ENCODE assay signal across 2 cellular contexts in the genomic region with DNA sequence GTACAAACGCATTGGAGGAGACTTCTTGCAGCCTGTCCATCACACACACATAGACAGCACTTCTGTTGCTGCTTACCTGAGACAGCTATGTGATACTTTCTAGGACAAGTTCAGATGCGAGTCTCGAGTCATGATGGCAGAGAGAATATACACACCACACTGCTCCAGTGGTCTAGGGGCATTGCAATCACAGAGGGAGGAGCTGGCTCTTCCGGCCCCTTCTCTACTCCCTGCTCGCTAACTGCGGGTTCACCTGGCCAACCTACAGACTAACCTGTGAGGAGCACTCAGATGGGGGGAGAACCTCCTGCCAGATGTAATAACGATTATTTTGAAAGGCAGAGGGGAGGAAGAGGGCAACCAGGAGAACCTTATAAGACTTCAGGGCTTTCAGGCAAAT.
TF ChIP-seq lines count a peak whose summit lies in the region.

No MANE protein-coding gene starts in this region.

TF ChIP-seq in GM23338, 12 proteins besides CTCF, POLR2A, EP300 and RAD21:
- TF ChIP-seq, protein P1, sequence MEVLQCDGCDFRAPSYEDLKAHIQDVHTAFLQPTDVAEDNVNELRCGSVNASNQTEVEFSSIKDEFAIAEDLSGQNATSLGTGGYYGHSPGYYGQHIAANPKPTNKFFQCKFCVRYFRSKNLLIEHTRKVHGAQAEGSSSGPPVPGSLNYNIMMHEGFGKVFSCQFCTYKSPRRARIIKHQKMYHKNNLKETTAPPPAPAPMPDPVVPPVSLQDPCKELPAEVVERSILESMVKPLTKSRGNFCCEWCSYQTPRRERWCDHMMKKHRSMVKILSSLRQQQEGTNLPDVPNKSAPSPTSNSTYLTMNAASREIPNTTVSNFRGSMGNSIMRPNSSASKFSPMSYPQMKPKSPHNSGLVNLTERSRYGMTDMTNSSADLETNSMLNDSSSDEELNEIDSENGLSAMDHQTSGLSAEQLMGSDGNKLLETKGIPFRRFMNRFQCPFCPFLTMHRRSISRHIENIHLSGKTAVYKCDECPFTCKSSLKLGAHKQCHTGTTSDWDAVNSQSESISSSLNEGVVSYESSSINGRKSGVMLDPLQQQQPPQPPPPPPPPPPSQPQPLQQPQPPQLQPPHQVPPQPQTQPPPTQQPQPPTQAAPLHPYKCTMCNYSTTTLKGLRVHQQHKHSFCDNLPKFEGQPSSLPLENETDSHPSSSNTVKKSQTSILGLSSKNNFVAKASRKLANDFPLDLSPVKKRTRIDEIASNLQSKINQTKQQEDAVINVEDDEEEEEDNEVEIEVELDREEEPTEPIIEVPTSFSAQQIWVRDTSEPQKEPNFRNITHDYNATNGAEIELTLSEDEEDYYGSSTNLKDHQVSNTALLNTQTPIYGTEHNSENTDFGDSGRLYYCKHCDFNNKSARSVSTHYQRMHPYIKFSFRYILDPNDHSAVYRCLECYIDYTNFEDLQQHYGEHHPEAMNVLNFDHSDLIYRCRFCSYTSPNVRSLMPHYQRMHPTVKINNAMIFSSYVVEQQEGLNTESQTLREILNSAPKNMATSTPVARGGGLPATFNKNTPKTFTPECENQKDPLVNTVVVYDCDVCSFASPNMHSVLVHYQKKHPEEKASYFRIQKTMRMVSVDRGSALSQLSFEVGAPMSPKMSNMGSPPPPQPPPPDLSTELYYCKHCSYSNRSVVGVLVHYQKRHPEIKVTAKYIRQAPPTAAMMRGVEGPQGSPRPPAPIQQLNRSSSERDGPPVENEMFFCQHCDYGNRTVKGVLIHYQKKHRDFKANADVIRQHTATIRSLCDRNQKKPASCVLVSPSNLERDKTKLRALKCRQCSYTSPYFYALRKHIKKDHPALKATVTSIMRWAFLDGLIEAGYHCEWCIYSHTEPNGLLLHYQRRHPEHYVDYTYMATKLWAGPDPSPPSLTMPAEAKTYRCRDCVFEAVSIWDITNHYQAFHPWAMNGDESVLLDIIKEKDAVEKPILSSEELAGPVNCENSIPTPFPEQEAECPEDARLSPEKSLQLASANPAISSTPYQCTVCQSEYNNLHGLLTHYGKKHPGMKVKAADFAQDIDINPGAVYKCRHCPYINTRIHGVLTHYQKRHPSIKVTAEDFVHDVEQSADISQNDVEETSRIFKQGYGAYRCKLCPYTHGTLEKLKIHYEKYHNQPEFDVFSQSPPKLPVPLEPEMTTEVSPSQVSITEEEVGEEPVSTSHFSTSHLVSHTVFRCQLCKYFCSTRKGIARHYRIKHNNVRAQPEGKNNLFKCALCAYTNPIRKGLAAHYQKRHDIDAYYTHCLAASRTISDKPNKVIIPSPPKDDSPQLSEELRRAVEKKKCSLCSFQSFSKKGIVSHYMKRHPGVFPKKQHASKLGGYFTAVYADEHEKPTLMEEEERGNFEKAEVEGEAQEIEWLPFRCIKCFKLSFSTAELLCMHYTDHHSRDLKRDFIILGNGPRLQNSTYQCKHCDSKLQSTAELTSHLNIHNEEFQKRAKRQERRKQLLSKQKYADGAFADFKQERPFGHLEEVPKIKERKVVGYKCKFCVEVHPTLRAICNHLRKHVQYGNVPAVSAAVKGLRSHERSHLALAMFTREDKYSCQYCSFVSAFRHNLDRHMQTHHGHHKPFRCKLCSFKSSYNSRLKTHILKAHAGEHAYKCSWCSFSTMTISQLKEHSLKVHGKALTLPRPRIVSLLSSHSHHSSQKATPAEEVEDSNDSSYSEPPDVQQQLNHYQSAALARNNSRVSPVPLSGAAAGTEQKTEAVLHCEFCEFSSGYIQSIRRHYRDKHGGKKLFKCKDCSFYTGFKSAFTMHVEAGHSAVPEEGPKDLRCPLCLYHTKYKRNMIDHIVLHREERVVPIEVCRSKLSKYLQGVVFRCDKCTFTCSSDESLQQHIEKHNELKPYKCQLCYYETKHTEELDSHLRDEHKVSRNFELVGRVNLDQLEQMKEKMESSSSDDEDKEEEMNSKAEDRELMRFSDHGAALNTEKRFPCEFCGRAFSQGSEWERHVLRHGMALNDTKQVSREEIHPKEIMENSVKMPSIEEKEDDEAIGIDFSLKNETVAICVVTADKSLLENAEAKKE (CRISPR knock-in tag; IDR thresholded peaks at IDR 0.05) = no peak
- TF ChIP-seq, protein P2, sequence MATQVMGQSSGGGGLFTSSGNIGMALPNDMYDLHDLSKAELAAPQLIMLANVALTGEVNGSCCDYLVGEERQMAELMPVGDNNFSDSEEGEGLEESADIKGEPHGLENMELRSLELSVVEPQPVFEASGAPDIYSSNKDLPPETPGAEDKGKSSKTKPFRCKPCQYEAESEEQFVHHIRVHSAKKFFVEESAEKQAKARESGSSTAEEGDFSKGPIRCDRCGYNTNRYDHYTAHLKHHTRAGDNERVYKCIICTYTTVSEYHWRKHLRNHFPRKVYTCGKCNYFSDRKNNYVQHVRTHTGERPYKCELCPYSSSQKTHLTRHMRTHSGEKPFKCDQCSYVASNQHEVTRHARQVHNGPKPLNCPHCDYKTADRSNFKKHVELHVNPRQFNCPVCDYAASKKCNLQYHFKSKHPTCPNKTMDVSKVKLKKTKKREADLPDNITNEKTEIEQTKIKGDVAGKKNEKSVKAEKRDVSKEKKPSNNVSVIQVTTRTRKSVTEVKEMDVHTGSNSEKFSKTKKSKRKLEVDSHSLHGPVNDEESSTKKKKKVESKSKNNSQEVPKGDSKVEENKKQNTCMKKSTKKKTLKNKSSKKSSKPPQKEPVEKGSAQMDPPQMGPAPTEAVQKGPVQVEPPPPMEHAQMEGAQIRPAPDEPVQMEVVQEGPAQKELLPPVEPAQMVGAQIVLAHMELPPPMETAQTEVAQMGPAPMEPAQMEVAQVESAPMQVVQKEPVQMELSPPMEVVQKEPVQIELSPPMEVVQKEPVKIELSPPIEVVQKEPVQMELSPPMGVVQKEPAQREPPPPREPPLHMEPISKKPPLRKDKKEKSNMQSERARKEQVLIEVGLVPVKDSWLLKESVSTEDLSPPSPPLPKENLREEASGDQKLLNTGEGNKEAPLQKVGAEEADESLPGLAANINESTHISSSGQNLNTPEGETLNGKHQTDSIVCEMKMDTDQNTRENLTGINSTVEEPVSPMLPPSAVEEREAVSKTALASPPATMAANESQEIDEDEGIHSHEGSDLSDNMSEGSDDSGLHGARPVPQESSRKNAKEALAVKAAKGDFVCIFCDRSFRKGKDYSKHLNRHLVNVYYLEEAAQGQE (IDR thresholded peaks at IDR 0.05; ENCODE audit: unreplicated experiment) = no peak
- TF ChIP-seq ETS1 (IDR thresholded peaks at IDR 0.05) (no peak), STAT1 (IDR thresholded peaks at IDR 0.05; ENCODE audit: unreplicated experiment) (no peak), CREB1 (CRISPR knock-in tag; IDR thresholded peaks at IDR 0.05; ENCODE audit: low read depth) (no peak), JUNB (IDR thresholded peaks at IDR 0.05; ENCODE audit: unreplicated experiment) (no peak), EZH2 (IDR thresholded peaks at IDR 0.05; ENCODE audit: low read depth, unreplicated experiment) (no peak), POLR2AphosphoS5 (IDR thresholded peaks at IDR 0.05; ENCODE audit: low read depth) (no peak)

TF ChIP-seq in IMR-90, 13 proteins besides CTCF, POLR2A, EP300 and RAD21:
- TF ChIP-seq RFX5 (IDR thresholded peaks at IDR 0.05; ENCODE audit: low read depth, low read length) (no peak), NFE2L2 (IDR thresholded peaks at IDR 0.05; ENCODE audit: low read depth, low read length) (no peak), BHLHE40 (IDR thresholded peaks at IDR 0.05; ENCODE audit: low read depth, low read length) (no peak), MAZ (IDR thresholded peaks at IDR 0.05; ENCODE audit: borderline replicate concordance, low read depth, low read length) (no peak), USF2 (IDR thresholded peaks at IDR 0.05; ENCODE audit: low read depth, low read length) (no peak), ELK1 (IDR thresholded peaks at IDR 0.05; ENCODE audit: borderline replicate concordance, low read depth, low read length) (no peak), RCOR1 (IDR thresholded peaks at IDR 0.05; ENCODE audit: insufficient replicate concordance, low read length) (no peak), SMC3 (IDR thresholded peaks at IDR 0.05; ENCODE audit: low read depth, low read length) (no peak)
